In genomic region chr11:69653406-69653960, GRCh38 we compare ENCODE assay signal across 18 cellular contexts. TPM values are rescaled to one million over a fixed set of nuclear protein-coding genes. Genes with fewer than 3 reads are reported as not detected.
DNase-seq lines count a peak whose midpoint lies in the region; TF ChIP-seq lines count a peak whose summit lies in the region.
"Had no signal": no experiment of that assay in that cellular context is flagged by ENCODE, and none has a peak within 500 bp of the region (broad histone marks: within the 10 kb centered on the region; RNA-seq: fewer than 3 reads in every experiment).

No MANE protein-coding gene starts in this region.

- H3K36me3 Mint-ChIP-seq in HFFc6 (ENCODE audit: low read depth): peaks cover 31% of the 10 kb centered on the region
- H3K36me3 Mint-ChIP-seq in chondrocyte (ENCODE audit: low read depth): peaks cover 14% of the 10 kb centered on the region

- DNase-seq in BE2C (peak; percentile 63), HFFc6 (no peak), chondrocyte (ENCODE audit: low spot score) (peak; percentile 55), posterior vena cava (ENCODE audit: low spot score) (peak; percentile 70), COLO829 (ENCODE audit: low spot score) (no peak), mucosa of gallbladder (ENCODE audit: low spot score) (no peak)
- no peak for DNase-seq in stimulated activated CD4-positive, alpha-beta T cell treated with anti-CD3 and anti-CD28 coated beads, Interleukin-4, amount 100 ng/mL, for 4 hours
- DNase-seq: MV-4-11; NCI-H1417 treated with DMSO at 0.1 percent for 48 hours; NCI-H1930; NCI-H446; NK-92 treated with Interleukin-12 subunit alpha and Interleukin-12 subunit beta, amount 100 ng/mL, for 24 hours; SW 1271 had no signal

- H3K9me3 Mint-ChIP-seq in HFFc6: peaks cover 33% of the 10 kb centered on the region
- no peaks in the 10 kb centered on the region for H3K9me3 Mint-ChIP-seq in chondrocyte (ENCODE audit: low read depth)
- H3K9me3 Mint-ChIP-seq: H9 had no signal

- H3K9me3 ChIP-seq in BE2C: no peaks in the 10 kb centered on the region
- H3K9me3 ChIP-seq: BLaER1 treated with 17β-estradiol and CSF1 and Interleukin-3, amounts not matched to agents 10 nM and 100 nM; Caco-2 had no signal

- TF ChIP-seq CTCF in BE2C (IDR thresholded peaks at IDR 0.05; ENCODE audit: low read depth, low read length): no peak
- no peak for TF ChIP-seq CTCF in HFFc6 (IDR thresholded peaks at IDR 0.05)
- no peak for TF ChIP-seq CTCF in chondrocyte (IDR thresholded peaks at IDR 0.05)

- H3K27me3 Mint-ChIP-seq in HFFc6 (ENCODE audit: insufficient read depth) (peaks cover 85% of the 10 kb centered on the region), chondrocyte (ENCODE audit: low read depth) (no peaks in the 10 kb centered on the region)

- H3K36me3 ChIP-seq in BE2C: peaks cover 70% of the 10 kb centered on the region
- H3K36me3 ChIP-seq: BLaER1 treated with 17β-estradiol and CSF1 and Interleukin-3, amounts not matched to agents 10 nM and 100 nM had no signal

- intact Hi-C loops in posterior vena cava (cut with DNase I): no loop called here

- H3K4me1 Mint-ChIP-seq in HFFc6 (ENCODE audit: low read depth) (peaks cover 38% of the 10 kb centered on the region), chondrocyte (ENCODE audit: low read depth) (peaks cover 2% of the 10 kb centered on the region)

- peak overlapping the region; percentile 69 for H3K27ac Mint-ChIP-seq in HFFc6
- no peak overlapping the region for H3K27ac Mint-ChIP-seq in chondrocyte (ENCODE audit: unreplicated experiment)

- H3K4me3 Mint-ChIP-seq in HFFc6 (peak overlapping the region; percentile 0; the same call in 1 of the 2 replicates), chondrocyte (ENCODE audit: unreplicated experiment) (no peak overlapping the region)
- H3K4me3 Mint-ChIP-seq: H9 had no signal

- H3K4me1 ChIP-seq in BE2C: peaks cover 25% of the 10 kb centered on the region

- H3K4me3 ChIP-seq in BE2C (ENCODE audit: low read depth, low read length): no peak overlapping the region
- H3K4me3 ChIP-seq: BLaER1 treated with 17β-estradiol and CSF1 and Interleukin-3, amounts not matched to agents 10 nM and 100 nM had no signal

- no peaks in the 10 kb centered on the region for H3K27me3 ChIP-seq in BE2C
- H3K27me3 ChIP-seq: BLaER1 treated with 17β-estradiol and CSF1 and Interleukin-3, amounts not matched to agents 10 nM and 100 nM had no signal

RNA-seq across cellular contexts. Expression of gene CCND1, which starts 12.5 kb away (rescaled TPM):
- polyA plus RNA-seq in BE2C (2012; ENCODE audit: insufficient read depth, insufficient read length, low read depth): 802 TPM
- total RNA-seq in HFFc6 (2021; fragmentation: NEBNext Ultra II Directional; extraction: Animal tissue kit (Norgen Biotek cat#: 25700)): 1,000 to 10,000 TPM; 1,259 to 2,084 (median 1,434) TPM
- total RNA-seq in chondrocyte (129 to 300 TPM (median 130 TPM) in 3 replicates), posterior vena cava (100 to 1,000 TPM in 1 of 2 donors, 10 to 100 TPM in 1; 65.8 to 100 TPM), mucosa of gallbladder (181 TPM)

RNA-seq across cellular contexts. Expression of gene LTO1, which starts 21.7 kb away (rescaled TPM):
- polyA plus RNA-seq in BE2C (2012; ENCODE audit: insufficient read depth, insufficient read length, low read depth): 186 TPM
- total RNA-seq in HFFc6 (2021; fragmentation: NEBNext Ultra II Directional; extraction: Animal tissue kit (Norgen Biotek cat#: 25700)): 10 to 100 TPM; 23.2 to 28.5 (median 25.6) TPM
- total RNA-seq in chondrocyte (15.5 to 21.9 TPM (median 16.2 TPM) in 3 replicates), posterior vena cava (10 to 100 TPM; 17.2 to 18.5 TPM), mucosa of gallbladder (24.5 TPM)

RNA-seq across cellular contexts. Expression of gene FGF19, which starts 50.3 kb away (rescaled TPM):
- 0.48 TPM for polyA plus RNA-seq in BE2C (2012; ENCODE audit: insufficient read depth, insufficient read length, low read depth)
- total RNA-seq in HFFc6 (2021; fragmentation: NEBNext Ultra II Directional; extraction: Animal tissue kit (Norgen Biotek cat#: 25700)): not detected
- not detected in 3 replicates for total RNA-seq in chondrocyte
- not detected for total RNA-seq in posterior vena cava
- total RNA-seq in mucosa of gallbladder: 362 TPM
- total RNA-seq: OCI-LY7, RPMI7951 had no signal

Comparison
In these comparisons a context has a peak if more than half of its experiments do, and no peak if none do; other contexts are left out.
1. DNase-seq: peak in BE2C (single experiment), chondrocyte (single experiment) and posterior vena cava (single experiment); none in HFFc6 (single experiment), COLO829 (single experiment), mucosa of gallbladder (single experiment) and stimulated activated CD4-positive, alpha-beta T cell treated with anti-CD3 and anti-CD28 coated beads, Interleukin-4, amount 100 ng/mL, for 4 hours (0 of 2).
2. RNA of gene FGF19, which starts 50.3 kb away (total RNA-seq): 362 TPM in mucosa of gallbladder (single experiment); not detected in posterior vena cava, not detected in HFFc6 and not detected in chondrocyte; every median in the first group is over 100 times any median in the second.